Comparison of ENCODE assay signal across 21 cellular contexts in genomic region chr6:169866668-169867521, GRCh38.
DNase-seq lines count a peak whose midpoint lies in the region; ATAC-seq and TF ChIP-seq lines count a peak whose summit lies in the region.
"Had no signal": no experiment of that assay in that cellular context is flagged by ENCODE, and none has a peak within 500 bp of the region (broad histone marks: within the 10 kb centered on the region; RNA-seq: fewer than 3 reads in every experiment).

No MANE protein-coding gene starts in this region.

- H3K9me3 Mint-ChIP-seq in CD14-positive monocyte, result peaks cover 0 to 5% (median 1%) of the 10 kb centered on the region in 7 donors
- H3K9me3 Mint-ChIP-seq in natural killer cell treated with Interleukin-12 subunit alpha and Interleukin-12 subunit beta and Interleukin-15 and Interleukin-18, amount 100 ng/mL, for 72 hours, result peaks cover 4% of the 10 kb centered on the region

- TF ChIP-seq EP300 in stomach (IDR thresholded peaks at IDR 0.05), result no peak

- TF ChIP-seq POLR2A in stomach (IDR thresholded peaks at IDR 0.05), result no peak

- H3K36me3 Mint-ChIP-seq in CD14-positive monocyte, result no peaks in the 10 kb centered on the region
- H3K36me3 Mint-ChIP-seq in T-helper 17 cell (ENCODE audit: low read depth), result no peaks in the 10 kb centered on the region
- no peaks in the 10 kb centered on the region for H3K36me3 Mint-ChIP-seq in natural killer cell treated with Interleukin-12 subunit alpha and Interleukin-12 subunit beta and Interleukin-15 and Interleukin-18, amount 100 ng/mL, for 72 hours
- H3K36me3 Mint-ChIP-seq: CD4-positive, CD25-positive, alpha-beta regulatory T cell had no signal

- H3K27ac Mint-ChIP-seq in CD14-positive monocyte (no peak overlapping the region), T-helper 17 cell (peak overlapping the region; percentile 44)
- H3K27ac Mint-ChIP-seq in natural killer cell treated with Interleukin-12 subunit alpha and Interleukin-12 subunit beta and Interleukin-15 and Interleukin-18, amount 100 ng/mL, for 72 hours, result no peak overlapping the region
- H3K27ac Mint-ChIP-seq: CD4-positive, CD25-positive, alpha-beta regulatory T cell had no signal

- WGBS in stomach, 5 donors, result 76 to 86% (median 82%) methylated on average over 16 to 18 of the region's 18 CpGs

- H3K27me3 Mint-ChIP-seq in CD14-positive monocyte (ENCODE audit: low read depth in 3 of 3) (peaks cover 1% of the 10 kb centered on the region in 3 donors), T-helper 17 cell (no peaks in the 10 kb centered on the region)
- peaks cover 11 to 12% of the 10 kb centered on the region in 2 donors for H3K27me3 Mint-ChIP-seq in natural killer cell treated with Interleukin-12 subunit alpha and Interleukin-12 subunit beta and Interleukin-15 and Interleukin-18, amount 100 ng/mL, for 72 hours

- H3K4me1 ChIP-seq in stomach, result peaks cover 0 to 13% (median 5%) of the 10 kb centered on the region in 4 donors

- H3K36me3 ChIP-seq in stomach (no peaks in the 10 kb centered on the region), WERI-Rb-1 (no peaks in the 10 kb centered on the region)

- H3K9me3 ChIP-seq in T-helper 17 cell (ENCODE audit: control insufficient read depth, low read length, poor library complexity, severe bottlenecking), result no peaks in the 10 kb centered on the region
- no peaks in the 10 kb centered on the region for H3K9me3 ChIP-seq in stomach
- H3K9me3 ChIP-seq in WERI-Rb-1 (ENCODE audit: severe bottlenecking), result no peaks in the 10 kb centered on the region
- H3K9me3 ChIP-seq: SK-N-SH had no signal

- intact Hi-C loops in CD14-positive monocyte (cut with micrococcal nuclease), result no loop called here
- intact Hi-C loops in stomach (cut with DNase I; ENCODE audit: low total_unique reads), result no loop called here

- H3K4me3 ChIP-seq in stomach (no peak overlapping the region), WERI-Rb-1 (ENCODE audit: low read depth, low read length) (no peak overlapping the region)
- H3K4me3 ChIP-seq: K562 had no signal

- TF ChIP-seq CTCF in CD14-positive monocyte (IDR thresholded peaks at IDR 0.05) (no peak), stomach (IDR thresholded peaks at IDR 0.05) (no peak), GM10266 (IDR thresholded peaks at IDR 0.05; ENCODE audit: control insufficient read depth, insufficient read depth, low read depth, missing control alignments) (no peak), WERI-Rb-1 (IDR thresholded peaks at IDR 0.05; ENCODE audit: low read depth, low read length) (no peak)

- no peak overlapping the region for H3K27ac ChIP-seq in stomach
- H3K27ac ChIP-seq in WERI-Rb-1, result no peak overlapping the region

- DNase-seq in CD14-positive monocyte (ENCODE audit: low spot score), result peak; percentile 8
- no peak for DNase-seq in T-helper 17 cell
- DNase-seq in islet precursor cell, result peak; percentile 19
- DNase-seq in stomach, result peak; percentile 11
- no peak for DNase-seq in GM10266 (ENCODE audit: extremely low spot score)
- no peak for DNase-seq in WERI-Rb-1
- no peak for DNase-seq in natural killer cell treated with Interleukin-12 subunit alpha and Interleukin-12 subunit beta and Interleukin-15 and Interleukin-18, amount 100 ng/mL, for 72 hours (ENCODE audit: low spot score)
- DNase-seq: ACHN; AML-193; CD4-positive, CD25-positive, alpha-beta regulatory T cell; DMS153; EL; GOT3; NCI-H1105 treated with DMSO at 0.1 percent for 48 hours; NCI-H187; NCI-H2107; NCI-H510A; NCI-H774; SHP77 treated with DMSO at 0.1 percent for 48 hours; SK-N-SH had no signal

- H3K27me3 ChIP-seq in stomach (no peaks in the 10 kb centered on the region), WERI-Rb-1 (ENCODE audit: insufficient read depth, low read depth, severe bottlenecking) (peaks cover 5% of the 10 kb centered on the region)

- H3K4me3 Mint-ChIP-seq in CD14-positive monocyte (no peak overlapping the region), T-helper 17 cell (no peak overlapping the region)
- no peak overlapping the region for H3K4me3 Mint-ChIP-seq in natural killer cell treated with Interleukin-12 subunit alpha and Interleukin-12 subunit beta and Interleukin-15 and Interleukin-18, amount 100 ng/mL, for 72 hours
- H3K4me3 Mint-ChIP-seq: CD4-positive, CD25-positive, alpha-beta regulatory T cell had no signal

- peaks cover 2% of the 10 kb centered on the region for H3K4me1 Mint-ChIP-seq in CD14-positive monocyte
- peaks cover 4% of the 10 kb centered on the region for H3K4me1 Mint-ChIP-seq in T-helper 17 cell
- peaks cover 6 to 26% of the 10 kb centered on the region in 2 donors for H3K4me1 Mint-ChIP-seq in natural killer cell treated with Interleukin-12 subunit alpha and Interleukin-12 subunit beta and Interleukin-15 and Interleukin-18, amount 100 ng/mL, for 72 hours (ENCODE audit: low read depth in 2 of 2)

- no peak for ATAC-seq in T-helper 17 cell
- no peak for ATAC-seq in natural killer cell treated with Interleukin-12 subunit alpha and Interleukin-12 subunit beta and Interleukin-15 and Interleukin-18, amount 100 ng/mL, for 72 hours
- ATAC-seq: K562 had no signal

Comparison
In these comparisons a context has a peak if more than half of its experiments do, and no peak if none do; other contexts are left out.
1. DNase-seq: peak in CD14-positive monocyte (single experiment), islet precursor cell (single experiment) and stomach (single experiment); none in T-helper 17 cell (0 of 3), GM10266 (single experiment), WERI-Rb-1 (single experiment) and natural killer cell treated with Interleukin-12 subunit alpha and Interleukin-12 subunit beta and Interleukin-15 and Interleukin-18, amount 100 ng/mL, for 72 hours (single experiment).